10 cellular contexts compared by ENCODE assay signal in genomic region chr10:79142064-79142491, GRCh38.
A peak's percentile ranks its signal among the peaks of the same experiment; 100 is the strongest.
DNase-seq lines count a peak whose midpoint lies in the region; ATAC-seq and TF ChIP-seq lines count a peak whose summit lies in the region.
"Had no signal": no experiment of that assay in that cellular context is flagged by ENCODE, and none has a peak within 500 bp of the region (broad histone marks: within the 10 kb centered on the region; RNA-seq: fewer than 3 reads in every experiment).

No MANE protein-coding gene starts in this region.

- peak overlapping the region in 1 of 2 experiments; percentile 60 for H3K4ac ChIP-seq in mesenchymal stem cell (ENCODE audit: low read depth in 1 of 2, low read length in 2 of 2)

- H3K4me1 ChIP-seq in mesenchymal stem cell (ENCODE audit: control insufficient read depth, insufficient read depth, low read depth, low read length) = peaks cover 78% of the 10 kb centered on the region
- peaks cover 78 to 93% (median 92%) of the 10 kb centered on the region in 4 donors for H3K4me1 ChIP-seq in upper lobe of left lung

- H4K8ac ChIP-seq in mesenchymal stem cell (ENCODE audit: low read length) = peak overlapping the region; percentile 65

- no peak overlapping the region for H2AFZ ChIP-seq in mesenchymal stem cell (ENCODE audit: low read depth, low read length)

- peak overlapping the region in 1 of 2 experiments; percentile 30 for H3K4me3 ChIP-seq in mesenchymal stem cell (ENCODE audit: insufficient read depth in 1 of 2, low read depth in 1 of 2, low read length in 2 of 2)
- no peak overlapping the region for H3K4me3 ChIP-seq in upper lobe of left lung

- no peak overlapping the region for H3K4me2 ChIP-seq in mesenchymal stem cell (ENCODE audit: low read length, poor library complexity, severe bottlenecking)

- WGBS in mesenchymal stem cell = 7% methylated on average over 10 of the region's 10 CpGs
- 52 to 55% methylated on average over 10 of the region's 10 CpGs for WGBS in upper lobe of left lung, 2 donors

- peak overlapping the region; percentile 59 for H2BK5ac ChIP-seq in mesenchymal stem cell (ENCODE audit: low read depth, low read length, poor library complexity, severe bottlenecking)

- no peaks in the 10 kb centered on the region for H3K36me3 Mint-ChIP-seq in activated naive CD4-positive, alpha-beta T cell treated with anti-CD3 and anti-CD28 coated beads, Interleukin-2, amount 50 U/mL, for 72 hours

- H3K18ac ChIP-seq in mesenchymal stem cell (ENCODE audit: low read depth in 1 of 2, low read length in 2 of 2) = peak overlapping the region; percentile 45 to 96

- H3K36me3 ChIP-seq in mesenchymal stem cell (ENCODE audit: control insufficient read depth in 1 of 2, insufficient read depth in 2 of 2, low read depth in 1 of 2, low read length in 2 of 2) (peaks cover 48 to 56% of the 10 kb centered on the region in 2 experiments), upper lobe of left lung (peaks cover 2 to 26% (median 17%) of the 10 kb centered on the region in 4 donors)

- H3K79me1 ChIP-seq in mesenchymal stem cell (replicated peaks; ENCODE audit: low read length, poor library complexity, severe bottlenecking) = peaks cover 26% of the 10 kb centered on the region

- peak overlapping the region; percentile 5 to 14 for H3K27ac Mint-ChIP-seq in activated naive CD4-positive, alpha-beta T cell treated with anti-CD3 and anti-CD28 coated beads, Interleukin-2, amount 50 U/mL, for 72 hours

- no peaks in the 10 kb centered on the region for H3K9me3 Mint-ChIP-seq in activated naive CD4-positive, alpha-beta T cell treated with anti-CD3 and anti-CD28 coated beads, Interleukin-2, amount 50 U/mL, for 72 hours

- TF ChIP-seq EP300 in upper lobe of left lung (IDR thresholded peaks at IDR 0.05) = no peak

- peak overlapping the region in 1 of 2 experiments; percentile 53 for H3K14ac ChIP-seq in mesenchymal stem cell (ENCODE audit: low read length in 2 of 2)

- H3K27ac ChIP-seq in mesenchymal stem cell (ENCODE audit: low read length, poor library complexity, severe bottlenecking) (peak overlapping the region; percentile 82), upper lobe of left lung (peak overlapping the region; percentile 10 to 92 (median 75))

- peak overlapping the region in 1 of 2 experiments; percentile 0 for H2BK12ac ChIP-seq in mesenchymal stem cell (ENCODE audit: low read length in 2 of 2)

- peak overlapping the region; percentile 30 for H2BK120ac ChIP-seq in mesenchymal stem cell (ENCODE audit: low read depth, low read length)

- no peaks in the 10 kb centered on the region for H3K27me3 ChIP-seq in mesenchymal stem cell (ENCODE audit: control insufficient read depth in 1 of 2, insufficient read depth in 1 of 2, low read length in 2 of 2)
- H3K27me3 ChIP-seq in upper lobe of left lung = no peaks in the 10 kb centered on the region
- H3K27me3 ChIP-seq: BE2C had no signal

- H2AK5ac ChIP-seq in mesenchymal stem cell (ENCODE audit: low read length, severe bottlenecking) = peak overlapping the region; percentile 97

- TF ChIP-seq POLR2A in upper lobe of left lung (IDR thresholded peaks at IDR 0.05) = no peak

- H3K9me3 ChIP-seq in mesenchymal stem cell (ENCODE audit: control insufficient read depth, low read length) = no peaks in the 10 kb centered on the region
- H3K9me3 ChIP-seq in upper lobe of left lung = no peaks in the 10 kb centered on the region
- H3K9me3 ChIP-seq: BE2C had no signal

- no peak for DNase-seq in activated naive CD4-positive, alpha-beta T cell treated with anti-CD3 and anti-CD28 coated beads, Interleukin-2, amount 50 U/mL, for 72 hours (ENCODE audit: low spot score in 2 of 2)
- DNase-seq in activated naive CD4-positive, alpha-beta T cell treated with anti-CD3 and anti-CD28 coated beads, Interleukin-2, amount 50 U/mL, for 16 hours = no peak
- peak; percentile 82 for DNase-seq in amniotic epithelial cell (ENCODE audit: low read depth)
- DNase-seq in mesenchymal stem cell = peak; percentile 95
- peak in 1 of 2 donors; percentile 34 for DNase-seq in upper lobe of left lung
- no peak for DNase-seq in COLO668 (lab: John Stamatoyannopoulos, UW; ENCODE audit: unreplicated experiment)
- no peak for DNase-seq in DMS114 treated with DMSO at 0.1 percent for 48 hours (lab: John Stamatoyannopoulos, UW; ENCODE audit: unreplicated experiment)
- DNase-seq in anterior cingulate cortex (lab: John Stamatoyannopoulos, UW) = no peak
- DNase-seq: BE2C, PC-3 had no signal

- no peak for TF ChIP-seq CTCF in upper lobe of left lung (IDR thresholded peaks at IDR 0.05)

- peak overlapping the region; percentile 92 for H3K9ac ChIP-seq in mesenchymal stem cell (ENCODE audit: low read length)

- peak overlapping the region; percentile 91 for H4K91ac ChIP-seq in mesenchymal stem cell (ENCODE audit: low read length)

- H2BK15ac ChIP-seq in mesenchymal stem cell (ENCODE audit: low read depth, poor library complexity, severe bottlenecking) = peak overlapping the region; percentile 64

- no peak overlapping the region for H3K23ac ChIP-seq in mesenchymal stem cell (ENCODE audit: low read length in 2 of 2)

- ATAC-seq in activated naive CD4-positive, alpha-beta T cell treated with anti-CD3 and anti-CD28 coated beads, Interleukin-2, amount 50 U/mL, for 72 hours = no peak
- peak in 1 of 2 donors; percentile 47 for ATAC-seq in upper lobe of left lung (ENCODE audit: low FRiP score in 2 of 2)
- ATAC-seq: PC-3 had no signal

Comparison
In these comparisons a context has a peak if more than half of its experiments do, and no peak if none do; other contexts are left out.
1. DNase-seq: peak in amniotic epithelial cell (single experiment) and mesenchymal stem cell (single experiment); none in activated naive CD4-positive, alpha-beta T cell treated with anti-CD3 and anti-CD28 coated beads, Interleukin-2, amount 50 U/mL, for 72 hours (0 of 2), activated naive CD4-positive, alpha-beta T cell treated with anti-CD3 and anti-CD28 coated beads, Interleukin-2, amount 50 U/mL, for 16 hours (single experiment), COLO668 (single experiment), DMS114 treated with DMSO at 0.1 percent for 48 hours (single experiment) and anterior cingulate cortex (0 of 58).